ENCODE assay signal across 1 cellular context in genomic region chr16:58046054-58046881, GRCh38.
TF ChIP-seq lines count a peak whose summit lies in the region.

No MANE protein-coding gene starts in this region.

TF ChIP-seq in H1, 55 proteins besides CTCF, POLR2A, EP300 and RAD21:
- no peak for TF ChIP-seq RFX5 (IDR thresholded peaks at IDR 0.05; ENCODE audit: borderline replicate concordance, low read depth, low read length)
- TF ChIP-seq ATF2 (IDR thresholded peaks at IDR 0.05; ENCODE audit: low read length): no peak
- no peak for TF ChIP-seq KDM5A (IDR thresholded peaks at IDR 0.05; ENCODE audit: low read length)
- TF ChIP-seq JUND (IDR thresholded peaks at IDR 0.05; ENCODE audit: low read length): no peak
- no peak for TF ChIP-seq SP4 (IDR thresholded peaks at IDR 0.05; ENCODE audit: low read length)
- TF ChIP-seq POLR2AphosphoS5 (IDR thresholded peaks at IDR 0.05; ENCODE audit: low read depth, low read length): no peak
- TF ChIP-seq YY1 (IDR thresholded peaks at IDR 0.05; ENCODE audit: low read depth, low read length): no peak
- TF ChIP-seq TCF12 (IDR thresholded peaks at IDR 0.05; ENCODE audit: low read depth, low read length): no peak
- no peak for TF ChIP-seq RXRA (IDR thresholded peaks at IDR 0.05; ENCODE audit: insufficient read depth, low read depth, low read length)
- no peak for TF ChIP-seq SAP30 (IDR thresholded peaks at IDR 0.05; ENCODE audit: insufficient read depth, insufficient replicate concordance, low read length)
- TF ChIP-seq CHD7 (IDR thresholded peaks at IDR 0.05; ENCODE audit: insufficient replicate concordance, low read length): no peak
TF ChIP-seq in H1: peak in this region for 0.
